Comparison of ENCODE assay signal across 1 cellular context in the genomic region with DNA sequence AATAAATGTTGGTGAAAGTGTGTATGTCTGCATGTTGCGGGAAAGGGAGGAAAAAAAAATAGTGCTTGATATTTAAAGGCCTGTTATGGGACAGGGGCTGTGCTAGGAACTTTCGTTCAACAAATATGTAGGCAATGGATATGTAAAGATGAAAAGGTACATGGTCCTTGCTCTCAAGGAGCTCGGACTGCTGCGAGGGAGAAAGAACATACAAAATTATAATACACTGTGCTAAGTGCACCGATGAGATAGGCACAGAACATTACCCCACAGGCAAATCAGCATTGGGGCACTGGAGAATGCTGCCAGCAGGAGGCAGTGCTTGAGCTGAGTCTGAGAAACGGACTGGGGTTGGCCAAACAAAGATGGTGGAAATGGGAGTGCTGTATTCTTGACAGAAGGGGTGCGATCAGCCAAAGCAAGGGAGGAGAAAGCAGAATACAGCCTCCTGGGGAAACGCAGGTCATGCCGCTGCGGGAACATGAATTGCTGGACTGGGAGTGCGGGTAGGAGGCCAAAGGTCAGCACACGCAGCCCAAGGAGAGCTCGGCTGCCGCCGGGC.
TF ChIP-seq lines count a peak whose summit lies in the region.

No MANE protein-coding gene starts in this region.

TF ChIP-seq in K562, 482 proteins besides CTCF, POLR2A, EP300 and RAD21 (continued from another document and continues in another):
- TF ChIP-seq, protein P1, sequence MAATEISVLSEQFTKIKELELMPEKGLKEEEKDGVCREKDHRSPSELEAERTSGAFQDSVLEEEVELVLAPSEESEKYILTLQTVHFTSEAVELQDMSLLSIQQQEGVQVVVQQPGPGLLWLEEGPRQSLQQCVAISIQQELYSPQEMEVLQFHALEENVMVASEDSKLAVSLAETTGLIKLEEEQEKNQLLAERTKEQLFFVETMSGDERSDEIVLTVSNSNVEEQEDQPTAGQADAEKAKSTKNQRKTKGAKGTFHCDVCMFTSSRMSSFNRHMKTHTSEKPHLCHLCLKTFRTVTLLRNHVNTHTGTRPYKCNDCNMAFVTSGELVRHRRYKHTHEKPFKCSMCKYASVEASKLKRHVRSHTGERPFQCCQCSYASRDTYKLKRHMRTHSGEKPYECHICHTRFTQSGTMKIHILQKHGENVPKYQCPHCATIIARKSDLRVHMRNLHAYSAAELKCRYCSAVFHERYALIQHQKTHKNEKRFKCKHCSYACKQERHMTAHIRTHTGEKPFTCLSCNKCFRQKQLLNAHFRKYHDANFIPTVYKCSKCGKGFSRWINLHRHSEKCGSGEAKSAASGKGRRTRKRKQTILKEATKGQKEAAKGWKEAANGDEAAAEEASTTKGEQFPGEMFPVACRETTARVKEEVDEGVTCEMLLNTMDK (IDR thresholded peaks at IDR 0.05; ENCODE audit: borderline replicate concordance, insufficient read depth, low read depth, low read length, poor library complexity, severe bottlenecking): peak; percentile 56
- TF ChIP-seq FOXA1 (IDR thresholded peaks at IDR 0.05; ENCODE audit: borderline replicate concordance): no peak
- peak; percentile 43; the same call in 1 of the 2 replicates for TF ChIP-seq BHLHE40 (IDR thresholded peaks at IDR 0.05; ENCODE audit: low read length)
- no peak for TF ChIP-seq MEIS2 (IDR thresholded peaks at IDR 0.05; ENCODE audit: partially characterized antibody)
- peak; percentile 31 for TF ChIP-seq NEUROD1 (IDR thresholded peaks at IDR 0.05; ENCODE audit: borderline replicate concordance, low read depth, low read length, partially characterized antibody)
- no peak for TF ChIP-seq ZNF57 (CRISPR knock-in tag; IDR thresholded peaks at IDR 0.05)
- TF ChIP-seq SMC3 (conservative IDR thresholded peaks at IDR 0.05; ENCODE audit: insufficient read depth, low read depth, low read length): peak; percentile 80
- TF ChIP-seq MBD2 (IDR thresholded peaks at IDR 0.05; ENCODE audit: borderline replicate concordance, low read depth): no peak
- no peak; the same call in 1 of the 2 replicates for TF ChIP-seq SOX6 (IDR thresholded peaks at IDR 0.05)
- TF ChIP-seq, protein P2, sequence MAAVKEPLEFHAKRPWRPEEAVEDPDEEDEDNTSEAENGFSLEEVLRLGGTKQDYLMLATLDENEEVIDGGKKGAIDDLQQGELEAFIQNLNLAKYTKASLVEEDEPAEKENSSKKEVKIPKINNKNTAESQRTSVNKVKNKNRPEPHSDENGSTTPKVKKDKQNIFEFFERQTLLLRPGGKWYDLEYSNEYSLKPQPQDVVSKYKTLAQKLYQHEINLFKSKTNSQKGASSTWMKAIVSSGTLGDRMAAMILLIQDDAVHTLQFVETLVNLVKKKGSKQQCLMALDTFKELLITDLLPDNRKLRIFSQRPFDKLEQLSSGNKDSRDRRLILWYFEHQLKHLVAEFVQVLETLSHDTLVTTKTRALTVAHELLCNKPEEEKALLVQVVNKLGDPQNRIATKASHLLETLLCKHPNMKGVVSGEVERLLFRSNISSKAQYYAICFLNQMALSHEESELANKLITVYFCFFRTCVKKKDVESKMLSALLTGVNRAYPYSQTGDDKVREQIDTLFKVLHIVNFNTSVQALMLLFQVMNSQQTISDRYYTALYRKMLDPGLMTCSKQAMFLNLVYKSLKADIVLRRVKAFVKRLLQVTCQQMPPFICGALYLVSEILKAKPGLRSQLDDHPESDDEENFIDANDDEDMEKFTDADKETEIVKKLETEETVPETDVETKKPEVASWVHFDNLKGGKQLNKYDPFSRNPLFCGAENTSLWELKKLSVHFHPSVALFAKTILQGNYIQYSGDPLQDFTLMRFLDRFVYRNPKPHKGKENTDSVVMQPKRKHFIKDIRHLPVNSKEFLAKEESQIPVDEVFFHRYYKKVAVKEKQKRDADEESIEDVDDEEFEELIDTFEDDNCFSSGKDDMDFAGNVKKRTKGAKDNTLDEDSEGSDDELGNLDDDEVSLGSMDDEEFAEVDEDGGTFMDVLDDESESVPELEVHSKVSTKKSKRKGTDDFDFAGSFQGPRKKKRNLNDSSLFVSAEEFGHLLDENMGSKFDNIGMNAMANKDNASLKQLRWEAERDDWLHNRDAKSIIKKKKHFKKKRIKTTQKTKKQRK (IDR thresholded peaks at IDR 0.05; ENCODE audit: borderline replicate concordance, low read depth, low read length): no peak
- no peak for TF ChIP-seq E2F4 (CRISPR knock-in tag; IDR thresholded peaks at IDR 0.05; ENCODE audit: low read depth)
- peak; percentile 42; the same call in 1 of the 2 replicates for TF ChIP-seq NKRF (IDR thresholded peaks at IDR 0.05; ENCODE audit: borderline replicate concordance)
- TF ChIP-seq ZNF780A (CRISPR knock-in tag; IDR thresholded peaks at IDR 0.05): no peak
- TF ChIP-seq ZBTB1 (CRISPR knock-in tag; IDR thresholded peaks at IDR 0.05; ENCODE audit: borderline replicate concordance, low read depth): no peak
- TF ChIP-seq BRD4 (IDR thresholded peaks at IDR 0.05): no peak
- peak; percentile 40 for TF ChIP-seq GTF3C2 (IDR thresholded peaks at IDR 0.05; ENCODE audit: borderline replicate concordance, extremely low read depth, insufficient read length)
- peak; percentile 61; the same call in 1 of the 2 replicates for TF ChIP-seq JUND (IDR thresholded peaks at IDR 0.05; ENCODE audit: borderline replicate concordance, low read depth, low read length)
- TF ChIP-seq JUND (tag; IDR thresholded peaks at IDR 0.05; ENCODE audit: borderline replicate concordance, low read depth, low read length): no peak
- TF ChIP-seq, protein P3, sequence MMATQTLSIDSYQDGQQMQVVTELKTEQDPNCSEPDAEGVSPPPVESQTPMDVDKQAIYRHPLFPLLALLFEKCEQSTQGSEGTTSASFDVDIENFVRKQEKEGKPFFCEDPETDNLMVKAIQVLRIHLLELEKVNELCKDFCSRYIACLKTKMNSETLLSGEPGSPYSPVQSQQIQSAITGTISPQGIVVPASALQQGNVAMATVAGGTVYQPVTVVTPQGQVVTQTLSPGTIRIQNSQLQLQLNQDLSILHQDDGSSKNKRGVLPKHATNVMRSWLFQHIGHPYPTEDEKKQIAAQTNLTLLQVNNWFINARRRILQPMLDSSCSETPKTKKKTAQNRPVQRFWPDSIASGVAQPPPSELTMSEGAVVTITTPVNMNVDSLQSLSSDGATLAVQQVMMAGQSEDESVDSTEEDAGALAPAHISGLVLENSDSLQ (IDR thresholded peaks at IDR 0.05): no peak
- TF ChIP-seq ETV5 (CRISPR knock-in tag; IDR thresholded peaks at IDR 0.05; ENCODE audit: low read depth): no peak
- TF ChIP-seq NBN (IDR thresholded peaks at IDR 0.05; ENCODE audit: low read depth): 0 out of 2 replicates have a peak, but pooled peaks have one; percentile 50
- no peak for TF ChIP-seq HOXB6 (CRISPR knock-in tag; IDR thresholded peaks at IDR 0.05; ENCODE audit: borderline replicate concordance)
- no peak for TF ChIP-seq MCM3 (IDR thresholded peaks at IDR 0.05)
- no peak for TF ChIP-seq ZNF280A (IDR thresholded peaks at IDR 0.05; ENCODE audit: low read depth, partially characterized antibody)
- no peak for TF ChIP-seq CCNT2 (IDR thresholded peaks at IDR 0.05; ENCODE audit: borderline replicate concordance, extremely low read depth, insufficient read length, low read depth, low read length)
- no peak for TF ChIP-seq ATF3 (IDR thresholded peaks at IDR 0.05)
- no peak for TF ChIP-seq ATF3 (CRISPR knock-in tag; conservative IDR thresholded peaks at IDR 0.05)
- 0 out of 2 replicates have a peak, but pooled peaks have one; percentile 50 for TF ChIP-seq HDAC8 (tag; IDR thresholded peaks at IDR 0.05)
- TF ChIP-seq SMAD1 (IDR thresholded peaks at IDR 0.05; ENCODE audit: low read depth, low read length, partially characterized antibody): no peak
- no peak for TF ChIP-seq ZFP30 (CRISPR knock-in tag; IDR thresholded peaks at IDR 0.05; ENCODE audit: borderline replicate concordance)
- no peak for TF ChIP-seq RFX7 (CRISPR knock-in tag; IDR thresholded peaks at IDR 0.05)
- TF ChIP-seq, protein P4, sequence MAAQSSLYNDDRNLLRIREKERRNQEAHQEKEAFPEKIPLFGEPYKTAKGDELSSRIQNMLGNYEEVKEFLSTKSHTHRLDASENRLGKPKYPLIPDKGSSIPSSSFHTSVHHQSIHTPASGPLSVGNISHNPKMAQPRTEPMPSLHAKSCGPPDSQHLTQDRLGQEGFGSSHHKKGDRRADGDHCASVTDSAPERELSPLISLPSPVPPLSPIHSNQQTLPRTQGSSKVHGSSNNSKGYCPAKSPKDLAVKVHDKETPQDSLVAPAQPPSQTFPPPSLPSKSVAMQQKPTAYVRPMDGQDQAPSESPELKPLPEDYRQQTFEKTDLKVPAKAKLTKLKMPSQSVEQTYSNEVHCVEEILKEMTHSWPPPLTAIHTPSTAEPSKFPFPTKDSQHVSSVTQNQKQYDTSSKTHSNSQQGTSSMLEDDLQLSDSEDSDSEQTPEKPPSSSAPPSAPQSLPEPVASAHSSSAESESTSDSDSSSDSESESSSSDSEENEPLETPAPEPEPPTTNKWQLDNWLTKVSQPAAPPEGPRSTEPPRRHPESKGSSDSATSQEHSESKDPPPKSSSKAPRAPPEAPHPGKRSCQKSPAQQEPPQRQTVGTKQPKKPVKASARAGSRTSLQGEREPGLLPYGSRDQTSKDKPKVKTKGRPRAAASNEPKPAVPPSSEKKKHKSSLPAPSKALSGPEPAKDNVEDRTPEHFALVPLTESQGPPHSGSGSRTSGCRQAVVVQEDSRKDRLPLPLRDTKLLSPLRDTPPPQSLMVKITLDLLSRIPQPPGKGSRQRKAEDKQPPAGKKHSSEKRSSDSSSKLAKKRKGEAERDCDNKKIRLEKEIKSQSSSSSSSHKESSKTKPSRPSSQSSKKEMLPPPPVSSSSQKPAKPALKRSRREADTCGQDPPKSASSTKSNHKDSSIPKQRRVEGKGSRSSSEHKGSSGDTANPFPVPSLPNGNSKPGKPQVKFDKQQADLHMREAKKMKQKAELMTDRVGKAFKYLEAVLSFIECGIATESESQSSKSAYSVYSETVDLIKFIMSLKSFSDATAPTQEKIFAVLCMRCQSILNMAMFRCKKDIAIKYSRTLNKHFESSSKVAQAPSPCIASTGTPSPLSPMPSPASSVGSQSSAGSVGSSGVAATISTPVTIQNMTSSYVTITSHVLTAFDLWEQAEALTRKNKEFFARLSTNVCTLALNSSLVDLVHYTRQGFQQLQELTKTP (IDR thresholded peaks at IDR 0.05; ENCODE audit: low read depth in 1 of 2, partially characterized antibody in 2 of 2): peak in 1 of 2 experiments; percentile 25
- no peak for TF ChIP-seq ADNP (tag; IDR thresholded peaks at IDR 0.05)
